ENCODE assay signal across 28 cellular contexts in genomic region chr20:47099093-47099492, GRCh38.
"Had no signal": no experiment of that assay in that cellular context is flagged by ENCODE, and none has a peak within 500 bp of the region (broad histone marks: within the 10 kb centered on the region; RNA-seq: fewer than 3 reads in every experiment).

No MANE protein-coding gene starts in this region.

- H3K4me3 ChIP-seq: ascending aorta, coronary artery, dorsolateral prefrontal cortex had no signal

- DNase-seq: activated B cell treated with CpG ODN at 0.5 μM for 24 hours; activated CD4-positive, alpha-beta T cell treated with anti-CD3 and anti-CD28 coated beads for 48 hours; activated CD4-positive, alpha-beta T cell treated with anti-CD3 and anti-CD28 coated beads, Interleukin-2, amount 50 U/mL, for 1 hour; activated CD4-positive, alpha-beta T cell treated with anti-CD3 and anti-CD28 coated beads, Interleukin-2, amount 50 U/mL, for 48 hours; activated CD8-positive, alpha-beta memory T cell treated with anti-CD3 and anti-CD28 coated beads for 24 hours; activated CD8-positive, alpha-beta T cell treated with anti-CD3 and anti-CD28 coated beads for 36 hours; activated effector memory CD4-positive, alpha-beta T cell treated with Interleukin-2 at 50 U/mL for 16 hours; activated gamma-delta T cell treated with Interleukin-2 at 50 U/mL for 16 hours; activated naive CD4-positive, alpha-beta T cell treated with anti-CD3 and anti-CD28 coated beads, Interleukin-2, amount 50 U/mL, for 16 hours; activated naive CD4-positive, alpha-beta T cell treated with Interleukin-2 at 50 U/mL for 16 hours; activated naive CD8-positive, alpha-beta T cell treated with anti-CD3 and anti-CD28 coated beads for 36 hours; activated naive CD8-positive, alpha-beta T cell treated with anti-CD3 and anti-CD28 coated beads, Interleukin-2, amount 50 U/mL, for 24 hours; activated T-cell treated with anti-CD3 and anti-CD28 coated beads, Interleukin-2, amount 50 U/mL, for 4 hours; dorsolateral prefrontal cortex; effector memory CD4-positive, alpha-beta T cell; endodermal cell; glutamatergic neuron; T-helper 1 cell; T-helper 17 cell; T1000; WERI-Rb-1 had no signal

- H3K36me3 ChIP-seq: ascending aorta had no signal

- ATAC-seq: activated CD4-positive, CD25-positive, alpha-beta regulatory T cell treated with anti-CD3 and anti-CD28 coated beads, Interleukin-2, amount 50 U/mL, for 24 hours; activated CD8-positive, alpha-beta T cell treated with anti-CD3 and anti-CD28 coated beads for 36 hours; activated naive CD8-positive, alpha-beta T cell treated with anti-CD3 and anti-CD28 coated beads, Interleukin-2, amount 50 U/mL, for 24 hours; activated T-cell treated with anti-CD3 and anti-CD28 coated beads, Interleukin-2, amount 50 U/mL, for 4 hours; activated T-helper 17 cell treated with anti-CD3 and anti-CD28 coated beads, Interleukin-2, amount 50 U/mL, for 72 hours; esophagus mucosa; T-helper 17 cell had no signal

- FAIRE-seq: bronchial epithelial cell, frontal cortex had no signal

- H3K27ac ChIP-seq: ascending aorta, dorsolateral prefrontal cortex, WERI-Rb-1 had no signal

- H3K4me1 ChIP-seq: ascending aorta had no signal

- H3K27me3 ChIP-seq: ascending aorta had no signal
